In the genomic region with DNA sequence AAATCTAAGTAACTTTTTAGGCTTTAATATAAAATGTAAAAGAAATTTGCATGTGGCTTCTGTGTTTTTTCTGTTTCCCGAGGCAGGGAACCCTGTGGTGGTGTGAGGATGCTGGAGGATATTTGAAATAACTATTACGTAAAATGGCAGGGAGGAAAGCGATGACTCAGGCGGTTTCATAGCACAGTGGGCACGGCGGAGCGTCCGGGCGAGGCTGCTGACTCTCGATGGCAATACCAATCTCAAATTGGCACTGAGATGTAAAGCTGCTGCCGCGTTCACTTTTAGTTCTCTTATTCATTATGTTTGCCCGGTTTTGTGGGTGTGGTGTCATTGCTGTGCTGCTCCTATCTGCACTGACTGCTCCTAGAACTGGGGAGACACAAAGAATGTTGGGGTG, we compare ENCODE assay signal across 25 cellular contexts.
DNase-seq lines count a peak whose midpoint lies in the region; ATAC-seq, FAIRE-seq and TF ChIP-seq lines count a peak whose summit lies in the region.
"Had no signal": no experiment of that assay in that cellular context is flagged by ENCODE, and none has a peak within 500 bp of the region (broad histone marks: within the 10 kb centered on the region; RNA-seq: fewer than 3 reads in every experiment).

No MANE protein-coding gene starts in this region.

- no peaks in the 10 kb centered on the region for H3K27me3 ChIP-seq in small intestine (ENCODE audit: control insufficient read depth in 2 of 2, insufficient read depth in 2 of 2, low read length in 2 of 2)

- no peak for ATAC-seq in GM18498 (IDR thresholded peaks at IDR 0.05; ENCODE audit: unreplicated experiment)
- ATAC-seq: naive thymus-derived CD4-positive, alpha-beta T cell; sciatic nerve had no signal

- H3K9me3 Mint-ChIP-seq in progenitor cell of endocrine pancreas (ENCODE audit: low read depth), result peaks cover 4% of the 10 kb centered on the region
- H3K9me3 Mint-ChIP-seq: naive thymus-derived CD4-positive, alpha-beta T cell had no signal

- WGBS in small intestine, 3 donors, result 72 to 87% (median 74%) methylated on average over 13 of the region's 13 CpGs

- H3K4me1 ChIP-seq in small intestine (ENCODE audit: control insufficient read depth in 2 of 2, insufficient read depth in 1 of 2, low read depth in 1 of 2, low read length in 1 of 2), result no peaks in the 10 kb centered on the region

- no peak for TF ChIP-seq POLR2A in H54 (IDR thresholded peaks at IDR 0.05; ENCODE audit: low read depth, low read length)

- H3K36me3 ChIP-seq in small intestine (ENCODE audit: control insufficient read depth in 2 of 2, insufficient read depth in 2 of 2, low read length in 2 of 2), result no peaks in the 10 kb centered on the region

- no peaks in the 10 kb centered on the region for H3K27me3 Mint-ChIP-seq in progenitor cell of endocrine pancreas

- no peaks in the 10 kb centered on the region for H3K9me3 ChIP-seq in small intestine (ENCODE audit: control insufficient read depth, low read depth)

- DNase-seq in H54 (ENCODE audit: insufficient read length, low spot score), result peak; percentile 34
- DNase-seq in NCI-H460 (ENCODE audit: extremely low read depth, low read depth), result peak; percentile 41
- DNase-seq in SW480 (ENCODE audit: low spot score), result peak; percentile 44
- peak; percentile 3 for DNase-seq in small intestine
- no peak for DNase-seq in progenitor cell of endocrine pancreas (ENCODE audit: low spot score, unreplicated experiment)
- no peak for DNase-seq in GM20000 (ENCODE audit: low spot score)
- DNase-seq: activated CD4-positive, alpha-beta T cell treated with anti-CD3 and anti-CD28 coated beads for 48 hours; activated CD8-positive, alpha-beta memory T cell treated with anti-CD3 and anti-CD28 coated beads, Interleukin-2, amount 50 U/mL, for 4 hours; activated effector memory CD4-positive, alpha-beta T cell treated with Interleukin-2 at 50 U/mL for 16 hours; cortex of kidney; HCEC 1CT; hypothalamus; islet precursor cell; mesenchymal stem cell; naive thymus-derived CD4-positive, alpha-beta T cell; NCI-H1092 treated with DMSO at 0.1 percent for 48 hours; NCI-H2081 treated with DMSO at 0.1 percent for 48 hours; NCI-H524; OCI-M1; stimulated activated naive CD4-positive, alpha-beta T cell treated with Interleukin-2 at 50 U/mL for 16 hours had no signal

- H3K4me1 Mint-ChIP-seq in progenitor cell of endocrine pancreas (ENCODE audit: low read depth), result peaks cover 2% of the 10 kb centered on the region
- H3K4me1 Mint-ChIP-seq: naive thymus-derived CD4-positive, alpha-beta T cell had no signal

- FAIRE-seq in H54 (lab: Jason Lieb, UNC), result no peak
- no peak for FAIRE-seq in small intestine (lab: Jason Lieb, UNC)
- FAIRE-seq: bronchial epithelial cell, frontal cortex, G401.6 had no signal

- no peak overlapping the region for H3K27ac ChIP-seq in small intestine (ENCODE audit: low read depth in 1 of 2, low read length in 1 of 2)

- TF ChIP-seq CTCF in progenitor cell of endocrine pancreas (IDR thresholded peaks at IDR 0.05; ENCODE audit: unreplicated experiment) (no peak), GM20000 (IDR thresholded peaks at IDR 0.05; ENCODE audit: extremely low read depth, missing control alignments) (no peak)

- no peak overlapping the region for H3K27ac Mint-ChIP-seq in progenitor cell of endocrine pancreas
- H3K27ac Mint-ChIP-seq: naive thymus-derived CD4-positive, alpha-beta T cell had no signal

- H3K36me3 Mint-ChIP-seq in progenitor cell of endocrine pancreas (ENCODE audit: insufficient read depth), result no peaks in the 10 kb centered on the region
- H3K36me3 Mint-ChIP-seq: naive thymus-derived CD4-positive, alpha-beta T cell had no signal

- H3K4me3 ChIP-seq in small intestine (ENCODE audit: low read depth in 1 of 2, low read length in 2 of 2), result no peak overlapping the region

- H3K4me3 Mint-ChIP-seq in progenitor cell of endocrine pancreas (ENCODE audit: low read depth), result no peak overlapping the region
- H3K4me3 Mint-ChIP-seq: naive thymus-derived CD4-positive, alpha-beta T cell had no signal

Comparison
In these comparisons a context has a peak if more than half of its experiments do, and no peak if none do; other contexts are left out.
1. DNase-seq: peak in H54 (single experiment), NCI-H460 (single experiment), SW480 (single experiment) and small intestine (single experiment); none in progenitor cell of endocrine pancreas (single experiment) and GM20000 (single experiment).